In genomic region chr2:100071350-100072043, GRCh38 we compare ENCODE assay signal across 14 cellular contexts.
DNase-seq lines count a peak whose midpoint lies in the region; ATAC-seq and TF ChIP-seq lines count a peak whose summit lies in the region.
"Had no signal": no experiment of that assay in that cellular context is flagged by ENCODE, and none has a peak within 500 bp of the region (broad histone marks: within the 10 kb centered on the region; RNA-seq: fewer than 3 reads in every experiment).

No MANE protein-coding gene starts in this region.

- ATAC-seq in activated naive CD4-positive, alpha-beta T cell treated with anti-CD3 and anti-CD28 coated beads, Interleukin-2, amount 50 U/mL, for 72 hours = peak; percentile 49 to 55
- peak; percentile 85 for ATAC-seq in activated CD8-positive, alpha-beta T cell treated with anti-CD3 and anti-CD28 coated beads for 36 hours
- ATAC-seq in stimulated activated memory B cell treated with anti-CD40 and anti-IgM and Interleukin-4, amounts not matched to agents 10 μg/mL and 1 μg/mL and 100 μg/mL, for 72 hours = peak; percentile 56
- no peak for ATAC-seq in GM21423 (IDR thresholded peaks at IDR 0.05; ENCODE audit: unreplicated experiment)
- ATAC-seq: activated CD8-positive, alpha-beta memory T cell treated with anti-CD3 and anti-CD28 coated beads, Interleukin-2, amount 10 ng/mL, durations not matched to agents 7 days and 5 days had no signal

- no peaks in the 10 kb centered on the region for H3K36me3 Mint-ChIP-seq in activated naive CD4-positive, alpha-beta T cell treated with anti-CD3 and anti-CD28 coated beads, Interleukin-2, amount 50 U/mL, for 72 hours
- H3K36me3 Mint-ChIP-seq in activated CD8-positive, alpha-beta T cell treated with anti-CD3 and anti-CD28 coated beads for 36 hours (ENCODE audit: low read depth) = no peaks in the 10 kb centered on the region
- peaks cover 19% of the 10 kb centered on the region for H3K36me3 Mint-ChIP-seq in stimulated activated memory B cell treated with anti-CD40 and anti-IgM and Interleukin-4, amounts not matched to agents 10 μg/mL and 1 μg/mL and 100 μg/mL, for 72 hours
- H3K36me3 Mint-ChIP-seq: activated CD8-positive, alpha-beta memory T cell treated with anti-CD3 and anti-CD28 coated beads, Interleukin-2, amount 10 ng/mL, durations not matched to agents 7 days and 5 days had no signal

- CTCF ChIA-PET in activated CD8-positive, alpha-beta T cell treated with anti-CD3 and anti-CD28 coated beads for 36 hours (lab: Charles Lee) = interaction anchor here (1.0 kb wide), 1 partner anchor 171 kb away, joined by 3 read pairs; no protein-coding TSS in a partner anchor

- no peak overlapping the region for H3K27ac Mint-ChIP-seq in activated naive CD4-positive, alpha-beta T cell treated with anti-CD3 and anti-CD28 coated beads, Interleukin-2, amount 50 U/mL, for 72 hours
- peak overlapping the region; percentile 40 for H3K27ac Mint-ChIP-seq in activated CD8-positive, alpha-beta T cell treated with anti-CD3 and anti-CD28 coated beads for 36 hours
- no peak overlapping the region for H3K27ac Mint-ChIP-seq in stimulated activated memory B cell treated with anti-CD40 and anti-IgM and Interleukin-4, amounts not matched to agents 10 μg/mL and 1 μg/mL and 100 μg/mL, for 72 hours
- H3K27ac Mint-ChIP-seq: activated CD8-positive, alpha-beta memory T cell treated with anti-CD3 and anti-CD28 coated beads, Interleukin-2, amount 10 ng/mL, durations not matched to agents 7 days and 5 days had no signal

- DNase-seq in activated naive CD4-positive, alpha-beta T cell treated with anti-CD3 and anti-CD28 coated beads, Interleukin-2, amount 50 U/mL, for 72 hours (ENCODE audit: low spot score in 2 of 2) = no peak
- DNase-seq in activated naive CD4-positive, alpha-beta T cell treated with Interleukin-2 at 50 U/mL for 16 hours = no peak
- DNase-seq in Kasumi-1 (lab: John Stamatoyannopoulos, UW) (peak; percentile 7 to 30), NCI-H2227 (lab: John Stamatoyannopoulos, UW; ENCODE audit: unreplicated experiment) (no peak), GM19240 (ENCODE audit: insufficient read length, low spot score) (no peak)
- DNase-seq in activated CD8-positive, alpha-beta T cell treated with anti-CD3 and anti-CD28 coated beads for 36 hours = peak; percentile 70
- DNase-seq: activated CD8-positive, alpha-beta memory T cell treated with anti-CD3 and anti-CD28 coated beads, Interleukin-2, amount 10 ng/mL, durations not matched to agents 7 days and 5 days; activated gamma-delta T cell; Caco-2; NCI-H1092 treated with DMSO at 0.1 percent for 48 hours; NCI-H774; RPMI8226 had no signal

- H3K4me3 Mint-ChIP-seq in activated CD8-positive, alpha-beta T cell treated with anti-CD3 and anti-CD28 coated beads for 36 hours = peak overlapping the region; percentile 28
- H3K4me3 Mint-ChIP-seq in stimulated activated memory B cell treated with anti-CD40 and anti-IgM and Interleukin-4, amounts not matched to agents 10 μg/mL and 1 μg/mL and 100 μg/mL, for 72 hours = no peak overlapping the region
- H3K4me3 Mint-ChIP-seq: activated CD8-positive, alpha-beta memory T cell treated with anti-CD3 and anti-CD28 coated beads, Interleukin-2, amount 10 ng/mL, durations not matched to agents 7 days and 5 days had no signal

- H3K9me3 Mint-ChIP-seq in activated naive CD4-positive, alpha-beta T cell treated with anti-CD3 and anti-CD28 coated beads, Interleukin-2, amount 50 U/mL, for 72 hours = no peaks in the 10 kb centered on the region
- no peaks in the 10 kb centered on the region for H3K9me3 Mint-ChIP-seq in activated CD8-positive, alpha-beta T cell treated with anti-CD3 and anti-CD28 coated beads for 36 hours
- no peaks in the 10 kb centered on the region for H3K9me3 Mint-ChIP-seq in stimulated activated memory B cell treated with anti-CD40 and anti-IgM and Interleukin-4, amounts not matched to agents 10 μg/mL and 1 μg/mL and 100 μg/mL, for 72 hours

- peaks cover 6% of the 10 kb centered on the region for H3K27me3 Mint-ChIP-seq in activated CD8-positive, alpha-beta T cell treated with anti-CD3 and anti-CD28 coated beads for 36 hours
- H3K27me3 Mint-ChIP-seq in stimulated activated memory B cell treated with anti-CD40 and anti-IgM and Interleukin-4, amounts not matched to agents 10 μg/mL and 1 μg/mL and 100 μg/mL, for 72 hours = no peaks in the 10 kb centered on the region

- intact Hi-C loops in activated CD8-positive, alpha-beta T cell treated with anti-CD3 and anti-CD28 coated beads for 36 hours (cut with micrococcal nuclease) = no loop called here

- peaks cover 29% of the 10 kb centered on the region for H3K4me1 Mint-ChIP-seq in activated CD8-positive, alpha-beta T cell treated with anti-CD3 and anti-CD28 coated beads for 36 hours (ENCODE audit: low read depth)
- H3K4me1 Mint-ChIP-seq in stimulated activated memory B cell treated with anti-CD40 and anti-IgM and Interleukin-4, amounts not matched to agents 10 μg/mL and 1 μg/mL and 100 μg/mL, for 72 hours = peaks cover 65% of the 10 kb centered on the region

- no peak for TF ChIP-seq CTCF in activated CD8-positive, alpha-beta T cell treated with anti-CD3 and anti-CD28 coated beads for 36 hours (IDR thresholded peaks at IDR 0.05)

- POLR2A ChIA-PET in activated CD8-positive, alpha-beta T cell treated with anti-CD3 and anti-CD28 coated beads for 36 hours (lab: Charles Lee) = no interaction called here

Comparison
In these comparisons a context has a peak if more than half of its experiments do, and no peak if none do; other contexts are left out.
1. DNase-seq: peak in Kasumi-1 (2 of 2) and activated CD8-positive, alpha-beta T cell treated with anti-CD3 and anti-CD28 coated beads for 36 hours (single experiment); none in activated naive CD4-positive, alpha-beta T cell treated with anti-CD3 and anti-CD28 coated beads, Interleukin-2, amount 50 U/mL, for 72 hours (0 of 2), activated naive CD4-positive, alpha-beta T cell treated with Interleukin-2 at 50 U/mL for 16 hours (single experiment), NCI-H2227 (single experiment) and GM19240 (single experiment).